ENCODE assay signal across 14 cellular contexts in the genomic region with DNA sequence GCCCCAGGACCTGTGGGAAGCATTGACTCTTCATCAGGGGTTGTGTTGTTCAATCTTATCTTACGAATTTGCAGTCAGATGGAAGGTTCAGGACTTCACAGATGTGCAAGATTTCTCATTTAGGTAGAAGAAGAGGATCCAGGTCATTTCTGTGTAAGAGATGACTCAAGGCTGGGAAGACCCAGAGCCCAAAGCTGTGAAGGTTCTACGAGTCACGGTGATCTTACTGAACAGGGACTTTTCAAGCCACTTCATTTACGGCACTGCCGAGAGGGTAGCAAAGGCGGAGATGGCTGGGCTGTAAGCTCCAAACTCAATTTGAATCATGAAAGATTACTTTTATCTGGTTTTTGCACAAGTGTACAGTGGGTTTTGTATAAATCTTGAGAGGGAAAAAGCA.
A peak's percentile ranks its signal among the peaks of the same experiment; 100 is the strongest.
DNase-seq lines count a peak whose midpoint lies in the region; ATAC-seq, FAIRE-seq and TF ChIP-seq lines count a peak whose summit lies in the region.
"Had no signal": no experiment of that assay in that cellular context is flagged by ENCODE, and none has a peak within 500 bp of the region (broad histone marks: within the 10 kb centered on the region; RNA-seq: fewer than 3 reads in every experiment).

No MANE protein-coding gene starts in this region.

- WGBS in GM12878 (ENCODE audit: insufficient coverage, insufficient replicate concordance, low lambda C conversion rate, missing lambda C conversion rate) = 0% methylated on average over 6 of the region's 6 CpGs

- TF ChIP-seq POLR2A in GM12878 (IDR thresholded peaks at IDR 0.05; ENCODE audit: low read depth, low read length) = no peak

- H3K79me2 ChIP-seq in GM12878 (ENCODE audit: control insufficient read depth, insufficient read depth, low read length) (no peaks in the 10 kb centered on the region), Karpas-422 (ENCODE audit: low read length) (no peaks in the 10 kb centered on the region)

- POLR2A ChIA-PET in GM12878 (lab: Charles Lee) = interaction anchor here (0.9 kb wide), 1 partner anchor 17 kb away, joined by 4 read pairs; no protein-coding TSS in a partner anchor

- H3K4me3 ChIP-seq in GM12878 = no peak overlapping the region
- H3K4me3 ChIP-seq in Karpas-422 (ENCODE audit: low read length) = no peak overlapping the region
- H3K4me3 ChIP-seq: lower lobe of right lung, SJCRH30, testis had no signal

- in situ Hi-C loops in GM12878 (cut with MboI) = no loop called here

- ATAC-seq in GM18498 (IDR thresholded peaks at IDR 0.05; ENCODE audit: unreplicated experiment) (peak; percentile 74), GM19025 (IDR thresholded peaks at IDR 0.05; ENCODE audit: low read depth, unreplicated experiment) (peak; percentile 76), HG02870 (IDR thresholded peaks at IDR 0.05; ENCODE audit: unreplicated experiment) (peak; percentile 88), GM12878 (peak; percentile 85)
- ATAC-seq: lower lobe of right lung had no signal

- TF ChIP-seq EP300 in GM12878 (IDR thresholded peaks at IDR 0.05; ENCODE audit: borderline replicate concordance in 1 of 2, control insufficient read depth in 1 of 2, low read depth in 2 of 2, low read length in 2 of 2) = no peak

- no peak for TF ChIP-seq RAD21 in GM12878 (IDR thresholded peaks at IDR 0.05; ENCODE audit: insufficient read depth, low read depth, low read length)

- no TSS peak for BruUV-seq in GM12878 (replicated peaks; lab: Mats Ljungman, UMichigan)

- H3K4me1 ChIP-seq in GM12878 (ENCODE audit: control insufficient read depth, insufficient read depth, low read length) = peaks cover 4% of the 10 kb centered on the region; the same call in 1 of the 2 replicates
- H3K4me1 ChIP-seq in Karpas-422 (ENCODE audit: low read length) = no peaks in the 10 kb centered on the region
- H3K4me1 ChIP-seq: lower lobe of right lung, SJCRH30, testis had no signal

- H3K36me3 ChIP-seq in GM12878 (ENCODE audit: control insufficient read depth in 2 of 2, insufficient read depth in 2 of 2, low read length in 1 of 2) = no peaks in the 10 kb centered on the region
- H3K36me3 ChIP-seq in Karpas-422 (ENCODE audit: insufficient read depth, low read length) = no peaks in the 10 kb centered on the region
- H3K36me3 ChIP-seq: lower lobe of right lung, SJCRH30 had no signal

- H3K27me3 ChIP-seq in GM12878 (replicated peaks in 1 of 2; ENCODE audit: control insufficient read depth in 2 of 2, insufficient read depth in 2 of 2, low read length in 1 of 2) (no peaks in the 10 kb centered on the region), Karpas-422 (ENCODE audit: low read length) (no peaks in the 10 kb centered on the region)
- H3K27me3 ChIP-seq: SJCRH30, testis had no signal

- RAD21 ChIA-PET in GM12878 (lab: Charles Lee; ENCODE audit: unreplicated experiment) = no interaction called here

- no peak for TF ChIP-seq CTCF in GM12878 (IDR thresholded peaks at IDR 0.05 in 2 of 3, conservative IDR thresholded peaks at IDR 0.05 in 1 of 3; ENCODE audit: control insufficient read depth in 2 of 3, extremely low read depth in 1 of 3, insufficient read depth in 1 of 3, low read depth in 3 of 3, low read length in 3 of 3)

- H4K20me1 ChIP-seq in GM12878 (ENCODE audit: control insufficient read depth, insufficient read depth) (no peaks in the 10 kb centered on the region), Karpas-422 (ENCODE audit: insufficient read depth, low read depth, low read length) (no peaks in the 10 kb centered on the region)

- H3K4me2 ChIP-seq in GM12878 (ENCODE audit: control insufficient read depth, insufficient read depth) (no peak overlapping the region), Karpas-422 (ENCODE audit: low read depth, low read length, poor library complexity, severe bottlenecking) (no peak overlapping the region)

- H3K9ac ChIP-seq in GM12878 (ENCODE audit: control insufficient read depth, insufficient read depth, low read length) (peak overlapping the region; percentile 16; the same call in 1 of the 2 replicates), Karpas-422 (ENCODE audit: low read length) (no peak overlapping the region)

- H3K27ac ChIP-seq in GM12878 (ENCODE audit: control insufficient read depth, insufficient read depth) (peak overlapping the region; percentile 46; the same call in 1 of the 2 replicates), Karpas-422 (ENCODE audit: low read length) (no peak overlapping the region)
- H3K27ac ChIP-seq: lower lobe of right lung, SJCRH30, testis had no signal

- intact Hi-C loops in GM12878 (cut with micrococcal nuclease; ENCODE audit: unreplicated experiment) (no loop called here), head of caudate nucleus (cut with DNase I) (no loop called here)

- SMC1A ChIA-PET in GM12878 (lab: Charles Lee; ENCODE audit: uncharacterized antibody, unreplicated experiment) = interaction anchor here (0.6 to 1.6 kb wide), 3 partner anchors 8 to 213 kb away, joined by 3 read pairs; no protein-coding TSS in a partner anchor

- no peak for FAIRE-seq in GM12878 (lab: Jason Lieb, UNC)

- H3K9me3 ChIP-seq in GM12878 (replicated peaks; ENCODE audit: control insufficient read depth, insufficient read depth, low read length) = no peaks in the 10 kb centered on the region
- H3K9me3 ChIP-seq in Karpas-422 (ENCODE audit: low read length) = no peaks in the 10 kb centered on the region
- H3K9me3 ChIP-seq: lower lobe of right lung, SJCRH30, testis had no signal

- CTCF ChIA-PET in GM12878 (lab: Yijun Ruan, JAX) = interaction anchor here (0.6 kb wide), 1 partner anchor 86 kb away, joined by 4 read pairs; no protein-coding TSS in a partner anchor

- H3K9me2 ChIP-seq in Karpas-422 (replicated peaks; ENCODE audit: insufficient read depth, low read length) = no peaks in the 10 kb centered on the region

- H2AFZ ChIP-seq in GM12878 (ENCODE audit: control insufficient read depth, low read depth, low read length) (peak overlapping the region; percentile 48), Karpas-422 (ENCODE audit: low read length) (no peak overlapping the region)

- DNase-seq in GM12878 (ENCODE audit: low read depth, low spot score) (peak; percentile 11), Karpas-422 (no peak), head of caudate nucleus (no peak), NAMALWA (ENCODE audit: low spot score) (no peak), NCI-H748 treated with DMSO at 0.1 percent for 48 hours (lab: John Stamatoyannopoulos, UW) (no peak)
- DNase-seq: activated B cell treated with CpG ODN at 0.5 μM for 24 hours, Kasumi-1, lower lobe of right lung, NCI-H345, SJCRH30, testis had no signal

TF ChIP-seq in GM12878, 131 proteins besides CTCF, POLR2A, EP300 and RAD21 (continues in another document):
- TF ChIP-seq JUND (IDR thresholded peaks at IDR 0.05; ENCODE audit: low read depth, low read length) (no peak), NFIC (IDR thresholded peaks at IDR 0.05; ENCODE audit: low read depth, low read length) (0 out of 2 replicates have a peak, but pooled peaks have one; percentile 28), TCF12 (IDR thresholded peaks at IDR 0.05; ENCODE audit: low read depth, low read length) (0 out of 2 replicates have a peak, but pooled peaks have one; percentile 7), EZH2 (IDR thresholded peaks at IDR 0.05; ENCODE audit: borderline replicate concordance, control insufficient read depth, low read depth, low read length) (no peak), SIX5 (IDR thresholded peaks at IDR 0.05; ENCODE audit: low read depth, low read length, severe bottlenecking) (no peak), SPI1 (IDR thresholded peaks at IDR 0.05; ENCODE audit: borderline replicate concordance, insufficient read depth, low read depth, low read length) (no peak), JUNB (IDR thresholded peaks at IDR 0.05) (peak; percentile 54; the same call in 1 of the 2 replicates), IRF4 (IDR thresholded peaks at IDR 0.05; ENCODE audit: low read depth, low read length) (0 out of 2 replicates have a peak, but pooled peaks have one; percentile 8)
- TF ChIP-seq, protein P1, sequence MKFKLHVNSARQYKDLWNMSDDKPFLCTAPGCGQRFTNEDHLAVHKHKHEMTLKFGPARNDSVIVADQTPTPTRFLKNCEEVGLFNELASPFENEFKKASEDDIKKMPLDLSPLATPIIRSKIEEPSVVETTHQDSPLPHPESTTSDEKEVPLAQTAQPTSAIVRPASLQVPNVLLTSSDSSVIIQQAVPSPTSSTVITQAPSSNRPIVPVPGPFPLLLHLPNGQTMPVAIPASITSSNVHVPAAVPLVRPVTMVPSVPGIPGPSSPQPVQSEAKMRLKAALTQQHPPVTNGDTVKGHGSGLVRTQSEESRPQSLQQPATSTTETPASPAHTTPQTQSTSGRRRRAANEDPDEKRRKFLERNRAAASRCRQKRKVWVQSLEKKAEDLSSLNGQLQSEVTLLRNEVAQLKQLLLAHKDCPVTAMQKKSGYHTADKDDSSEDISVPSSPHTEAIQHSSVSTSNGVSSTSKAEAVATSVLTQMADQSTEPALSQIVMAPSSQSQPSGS (IDR thresholded peaks at IDR 0.05; ENCODE audit: low read length) = 0 out of 2 replicates have a peak, but pooled peaks have one; percentile 20
- TF ChIP-seq, protein P2, sequence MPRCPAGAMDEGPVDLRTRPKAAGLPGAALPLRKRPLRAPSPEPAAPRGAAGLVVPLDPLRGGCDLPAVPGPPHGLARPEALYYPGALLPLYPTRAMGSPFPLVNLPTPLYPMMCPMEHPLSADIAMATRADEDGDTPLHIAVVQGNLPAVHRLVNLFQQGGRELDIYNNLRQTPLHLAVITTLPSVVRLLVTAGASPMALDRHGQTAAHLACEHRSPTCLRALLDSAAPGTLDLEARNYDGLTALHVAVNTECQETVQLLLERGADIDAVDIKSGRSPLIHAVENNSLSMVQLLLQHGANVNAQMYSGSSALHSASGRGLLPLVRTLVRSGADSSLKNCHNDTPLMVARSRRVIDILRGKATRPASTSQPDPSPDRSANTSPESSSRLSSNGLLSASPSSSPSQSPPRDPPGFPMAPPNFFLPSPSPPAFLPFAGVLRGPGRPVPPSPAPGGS (IDR thresholded peaks at IDR 0.05; ENCODE audit: borderline replicate concordance, insufficient read depth, low read depth, low read length, poor library complexity, severe bottlenecking) = no peak
